In the genomic region with DNA sequence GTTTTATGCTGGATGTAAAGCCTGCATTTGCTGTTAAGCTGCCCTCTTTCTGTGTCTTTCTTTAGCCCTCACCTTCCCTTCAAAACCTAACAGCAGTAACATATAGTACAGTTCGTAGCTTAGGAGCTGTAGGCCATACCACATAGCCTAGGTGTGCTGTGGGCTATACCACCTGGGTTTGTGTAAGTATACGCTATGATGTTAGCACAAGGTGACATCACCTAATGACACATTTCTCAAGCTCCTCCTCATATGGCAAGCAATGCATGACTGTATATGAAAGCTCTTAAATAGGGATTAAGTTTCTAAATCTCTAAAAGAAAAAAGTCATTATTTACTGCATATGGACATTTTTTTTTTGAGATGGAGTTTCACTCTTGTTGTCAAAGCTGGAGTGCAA, we compare ENCODE assay signal across 1 cellular context.
TF ChIP-seq lines count a peak whose summit lies in the region.

No MANE protein-coding gene starts in this region.

TF ChIP-seq in HepG2, 621 proteins besides CTCF, POLR2A, EP300 and RAD21 (continued from another document):
- TF ChIP-seq, protein P1, sequence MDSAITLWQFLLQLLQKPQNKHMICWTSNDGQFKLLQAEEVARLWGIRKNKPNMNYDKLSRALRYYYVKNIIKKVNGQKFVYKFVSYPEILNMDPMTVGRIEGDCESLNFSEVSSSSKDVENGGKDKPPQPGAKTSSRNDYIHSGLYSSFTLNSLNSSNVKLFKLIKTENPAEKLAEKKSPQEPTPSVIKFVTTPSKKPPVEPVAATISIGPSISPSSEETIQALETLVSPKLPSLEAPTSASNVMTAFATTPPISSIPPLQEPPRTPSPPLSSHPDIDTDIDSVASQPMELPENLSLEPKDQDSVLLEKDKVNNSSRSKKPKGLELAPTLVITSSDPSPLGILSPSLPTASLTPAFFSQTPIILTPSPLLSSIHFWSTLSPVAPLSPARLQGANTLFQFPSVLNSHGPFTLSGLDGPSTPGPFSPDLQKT (CRISPR knock-in tag; IDR thresholded peaks at IDR 0.05; ENCODE audit: borderline replicate concordance) = no peak
- TF ChIP-seq, protein P2, sequence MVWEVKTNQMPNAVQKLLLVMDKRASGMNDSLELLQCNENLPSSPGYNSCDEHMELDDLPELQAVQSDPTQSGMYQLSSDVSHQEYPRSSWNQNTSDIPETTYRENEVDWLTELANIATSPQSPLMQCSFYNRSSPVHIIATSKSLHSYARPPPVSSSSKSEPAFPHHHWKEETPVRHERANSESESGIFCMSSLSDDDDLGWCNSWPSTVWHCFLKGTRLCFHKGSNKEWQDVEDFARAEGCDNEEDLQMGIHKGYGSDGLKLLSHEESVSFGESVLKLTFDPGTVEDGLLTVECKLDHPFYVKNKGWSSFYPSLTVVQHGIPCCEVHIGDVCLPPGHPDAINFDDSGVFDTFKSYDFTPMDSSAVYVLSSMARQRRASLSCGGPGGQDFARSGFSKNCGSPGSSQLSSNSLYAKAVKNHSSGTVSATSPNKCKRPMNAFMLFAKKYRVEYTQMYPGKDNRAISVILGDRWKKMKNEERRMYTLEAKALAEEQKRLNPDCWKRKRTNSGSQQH (CRISPR knock-in tag; IDR thresholded peaks at IDR 0.05; ENCODE audit: low read depth) = no peak
- TF ChIP-seq, protein P3, sequence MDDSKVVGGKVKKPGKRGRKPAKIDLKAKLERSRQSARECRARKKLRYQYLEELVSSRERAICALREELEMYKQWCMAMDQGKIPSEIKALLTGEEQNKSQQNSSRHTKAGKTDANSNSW (CRISPR knock-in tag; IDR thresholded peaks at IDR 0.05; ENCODE audit: borderline replicate concordance) = no peak
- TF ChIP-seq, protein P4, sequence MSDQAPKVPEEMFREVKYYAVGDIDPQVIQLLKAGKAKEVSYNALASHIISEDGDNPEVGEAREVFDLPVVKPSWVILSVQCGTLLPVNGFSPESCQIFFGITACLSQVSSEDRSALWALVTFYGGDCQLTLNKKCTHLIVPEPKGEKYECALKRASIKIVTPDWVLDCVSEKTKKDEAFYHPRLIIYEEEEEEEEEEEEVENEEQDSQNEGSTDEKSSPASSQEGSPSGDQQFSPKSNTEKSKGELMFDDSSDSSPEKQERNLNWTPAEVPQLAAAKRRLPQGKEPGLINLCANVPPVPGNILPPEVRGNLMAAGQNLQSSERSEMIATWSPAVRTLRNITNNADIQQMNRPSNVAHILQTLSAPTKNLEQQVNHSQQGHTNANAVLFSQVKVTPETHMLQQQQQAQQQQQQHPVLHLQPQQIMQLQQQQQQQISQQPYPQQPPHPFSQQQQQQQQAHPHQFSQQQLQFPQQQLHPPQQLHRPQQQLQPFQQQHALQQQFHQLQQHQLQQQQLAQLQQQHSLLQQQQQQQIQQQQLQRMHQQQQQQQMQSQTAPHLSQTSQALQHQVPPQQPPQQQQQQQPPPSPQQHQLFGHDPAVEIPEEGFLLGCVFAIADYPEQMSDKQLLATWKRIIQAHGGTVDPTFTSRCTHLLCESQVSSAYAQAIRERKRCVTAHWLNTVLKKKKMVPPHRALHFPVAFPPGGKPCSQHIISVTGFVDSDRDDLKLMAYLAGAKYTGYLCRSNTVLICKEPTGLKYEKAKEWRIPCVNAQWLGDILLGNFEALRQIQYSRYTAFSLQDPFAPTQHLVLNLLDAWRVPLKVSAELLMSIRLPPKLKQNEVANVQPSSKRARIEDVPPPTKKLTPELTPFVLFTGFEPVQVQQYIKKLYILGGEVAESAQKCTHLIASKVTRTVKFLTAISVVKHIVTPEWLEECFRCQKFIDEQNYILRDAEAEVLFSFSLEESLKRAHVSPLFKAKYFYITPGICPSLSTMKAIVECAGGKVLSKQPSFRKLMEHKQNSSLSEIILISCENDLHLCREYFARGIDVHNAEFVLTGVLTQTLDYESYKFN (CRISPR knock-in tag; conservative IDR thresholded peaks at IDR 0.05) = no peak
- TF ChIP-seq, protein P5, sequence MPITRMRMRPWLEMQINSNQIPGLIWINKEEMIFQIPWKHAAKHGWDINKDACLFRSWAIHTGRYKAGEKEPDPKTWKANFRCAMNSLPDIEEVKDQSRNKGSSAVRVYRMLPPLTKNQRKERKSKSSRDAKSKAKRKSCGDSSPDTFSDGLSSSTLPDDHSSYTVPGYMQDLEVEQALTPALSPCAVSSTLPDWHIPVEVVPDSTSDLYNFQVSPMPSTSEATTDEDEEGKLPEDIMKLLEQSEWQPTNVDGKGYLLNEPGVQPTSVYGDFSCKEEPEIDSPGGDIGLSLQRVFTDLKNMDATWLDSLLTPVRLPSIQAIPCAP (CRISPR knock-in tag; IDR thresholded peaks at IDR 0.05; ENCODE audit: low read depth) = no peak
- TF ChIP-seq PRPF4 (IDR thresholded peaks at IDR 0.05; ENCODE audit: low read depth, low read length, poor library complexity, severe bottlenecking) (no peak), FOXC1 (CRISPR knock-in tag; IDR thresholded peaks at IDR 0.05; ENCODE audit: borderline replicate concordance) (no peak), ZNF7 (CRISPR knock-in tag; IDR thresholded peaks at IDR 0.05) (no peak), GTF3A (CRISPR knock-in tag; conservative IDR thresholded peaks at IDR 0.05) (no peak), CREM (IDR thresholded peaks at IDR 0.05) (no peak), CREM (CRISPR knock-in tag; IDR thresholded peaks at IDR 0.05) (no peak), AGO1 (IDR thresholded peaks at IDR 0.05; ENCODE audit: low read depth, low read length, poor library complexity, severe bottlenecking) (no peak), YEATS4 (CRISPR knock-in tag; IDR thresholded peaks at IDR 0.05; ENCODE audit: borderline replicate concordance) (no peak)
- TF ChIP-seq, protein P6, sequence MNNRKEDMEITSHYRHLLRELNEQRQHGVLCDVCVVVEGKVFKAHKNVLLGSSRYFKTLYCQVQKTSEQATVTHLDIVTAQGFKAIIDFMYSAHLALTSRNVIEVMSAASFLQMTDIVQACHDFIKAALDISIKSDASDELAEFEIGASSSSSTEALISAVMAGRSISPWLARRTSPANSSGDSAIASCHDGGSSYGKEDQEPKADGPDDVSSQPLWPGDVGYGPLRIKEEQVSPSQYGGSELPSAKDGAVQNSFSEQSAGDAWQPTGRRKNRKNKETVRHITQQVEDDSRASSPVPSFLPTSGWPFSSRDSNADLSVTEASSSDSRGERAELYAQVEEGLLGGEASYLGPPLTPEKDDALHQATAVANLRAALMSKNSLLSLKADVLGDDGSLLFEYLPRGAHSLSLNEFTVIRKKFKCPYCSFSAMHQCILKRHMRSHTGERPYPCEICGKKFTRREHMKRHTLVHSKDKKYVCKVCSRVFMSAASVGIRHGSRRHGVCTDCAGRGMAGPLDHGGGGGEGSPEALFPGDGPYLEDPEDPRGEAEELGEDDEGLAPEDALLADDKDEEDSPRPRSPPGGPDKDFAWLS (CRISPR knock-in tag; IDR thresholded peaks at IDR 0.05; ENCODE audit: borderline replicate concordance) = no peak
